Comparison of ENCODE assay signal across 25 cellular contexts in the genomic region with DNA sequence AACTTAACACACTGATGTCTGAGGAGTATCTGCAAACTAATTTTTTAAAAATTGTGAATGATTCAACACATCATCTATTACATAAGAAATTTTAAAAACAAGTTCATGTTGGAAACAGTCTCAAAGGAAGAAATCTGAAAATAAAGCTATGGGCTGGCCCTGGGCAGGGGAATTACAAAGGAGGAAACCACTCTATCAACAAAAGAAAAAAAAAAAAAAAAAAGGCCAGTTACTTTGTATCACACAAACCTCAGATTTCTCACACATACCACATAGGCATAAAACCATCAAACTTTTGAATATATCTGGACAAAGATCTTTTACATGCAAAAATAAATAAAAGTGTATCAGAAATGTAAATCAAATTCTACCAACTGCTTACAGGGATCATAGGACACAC. TPM values are rescaled to one million over a fixed set of nuclear protein-coding genes. Genes with fewer than 3 reads are reported as not detected.
DNase-seq lines count a peak whose midpoint lies in the region; ATAC-seq and TF ChIP-seq lines count a peak whose summit lies in the region.
"Had no signal": no experiment of that assay in that cellular context is flagged by ENCODE, and none has a peak within 500 bp of the region (broad histone marks: within the 10 kb centered on the region; RNA-seq: fewer than 3 reads in every experiment).

No MANE protein-coding gene starts in this region.

- no peak for TF ChIP-seq CTCF in esophagus muscularis mucosa (IDR thresholded peaks at IDR 0.05)

- H3K36me3 ChIP-seq in esophagus muscularis mucosa = peaks cover 40 to 76% (median 58%) of the 10 kb centered on the region in 4 donors

- CTCF ChIA-PET in activated naive CD4-positive, alpha-beta T cell treated with anti-CD3 and anti-CD28 coated beads, Interleukin-2, amount 10 ng/mL, durations not matched to agents 7 days and 5 days (lab: Charles Lee) = interaction anchor here (1.0 to 1.7 kb wide), 3 partner anchors 12 to 376 kb away, joined by 3 to 5 read pairs (median 3); no protein-coding TSS in a partner anchor
- CTCF ChIA-PET in activated CD4-positive, alpha-beta memory T cell treated with anti-CD3 and anti-CD28 coated beads for 36 hours (lab: Charles Lee) = interaction anchor here (1.8 kb wide), 1 partner anchor 27 kb away, joined by 4 read pairs; no protein-coding TSS in a partner anchor

- H3K4me3 ChIP-seq in esophagus muscularis mucosa = no peak overlapping the region
- H3K4me3 ChIP-seq: BLaER1, HAP-1, psoas muscle had no signal

- peak; percentile 83 for ATAC-seq in effector memory CD8-positive, alpha-beta T cell (replicated peaks)
- no peak for ATAC-seq in HG02938 (IDR thresholded peaks at IDR 0.05; ENCODE audit: unreplicated experiment)
- ATAC-seq in HG02973 (IDR thresholded peaks at IDR 0.05; ENCODE audit: unreplicated experiment) = no peak
- ATAC-seq in GM21381 (IDR thresholded peaks at IDR 0.05; ENCODE audit: unreplicated experiment) = no peak

- intact Hi-C loops in activated CD4-positive, alpha-beta memory T cell treated with anti-CD3 and anti-CD28 coated beads for 36 hours (cut with micrococcal nuclease) = loop anchor here (2.0 kb wide), 1 partner anchor 33 kb away; a partner anchor contains a TSS
- intact Hi-C loops in esophagus muscularis mucosa (cut with DNase I) = no loop called here

- H3K4me3 Mint-ChIP-seq in activated naive CD4-positive, alpha-beta T cell treated with anti-CD3 and anti-CD28 coated beads, Interleukin-2, amount 10 ng/mL, durations not matched to agents 7 days and 5 days = no peak overlapping the region
- H3K4me3 Mint-ChIP-seq in activated CD4-positive, alpha-beta memory T cell treated with anti-CD3 and anti-CD28 coated beads for 36 hours = no peak overlapping the region
- peak overlapping the region; percentile 35 to 52 for H3K4me3 Mint-ChIP-seq in effector memory CD8-positive, alpha-beta T cell

- no peaks in the 10 kb centered on the region for H3K4me1 ChIP-seq in esophagus muscularis mucosa
- H3K4me1 ChIP-seq: HAP-1, psoas muscle had no signal

- no peak overlapping the region for H3K27ac ChIP-seq in esophagus muscularis mucosa (replicated peaks in 1 of 4)
- H3K27ac ChIP-seq: BLaER1, epithelial cell of prostate, psoas muscle had no signal

- no peaks in the 10 kb centered on the region for H3K27me3 Mint-ChIP-seq in activated naive CD4-positive, alpha-beta T cell treated with anti-CD3 and anti-CD28 coated beads, Interleukin-2, amount 10 ng/mL, durations not matched to agents 7 days and 5 days
- no peaks in the 10 kb centered on the region for H3K27me3 Mint-ChIP-seq in activated CD4-positive, alpha-beta memory T cell treated with anti-CD3 and anti-CD28 coated beads for 36 hours
- H3K27me3 Mint-ChIP-seq in effector memory CD8-positive, alpha-beta T cell = no peaks in the 10 kb centered on the region
- H3K27me3 Mint-ChIP-seq: IgD-negative memory B cell had no signal

- TF ChIP-seq EP300 in esophagus muscularis mucosa (IDR thresholded peaks at IDR 0.05) = no peak

- H3K4me1 Mint-ChIP-seq in activated naive CD4-positive, alpha-beta T cell treated with anti-CD3 and anti-CD28 coated beads, Interleukin-2, amount 10 ng/mL, durations not matched to agents 7 days and 5 days = peaks cover 25% of the 10 kb centered on the region
- peaks cover 20% of the 10 kb centered on the region for H3K4me1 Mint-ChIP-seq in activated CD4-positive, alpha-beta memory T cell treated with anti-CD3 and anti-CD28 coated beads for 36 hours (ENCODE audit: low read depth)
- peaks cover 12 to 15% of the 10 kb centered on the region in 2 donors for H3K4me1 Mint-ChIP-seq in effector memory CD8-positive, alpha-beta T cell (ENCODE audit: low read depth in 2 of 2)
- H3K4me1 Mint-ChIP-seq: IgD-negative memory B cell had no signal

- H3K36me3 Mint-ChIP-seq in activated naive CD4-positive, alpha-beta T cell treated with anti-CD3 and anti-CD28 coated beads, Interleukin-2, amount 10 ng/mL, durations not matched to agents 7 days and 5 days = peaks cover 51% of the 10 kb centered on the region
- peaks cover 42% of the 10 kb centered on the region for H3K36me3 Mint-ChIP-seq in activated CD4-positive, alpha-beta memory T cell treated with anti-CD3 and anti-CD28 coated beads for 36 hours
- peaks cover 89% of the 10 kb centered on the region for H3K36me3 Mint-ChIP-seq in effector memory CD8-positive, alpha-beta T cell (ENCODE audit: insufficient read depth)

- no peak for DNase-seq in activated naive CD4-positive, alpha-beta T cell treated with anti-CD3 and anti-CD28 coated beads, Interleukin-2, amount 10 ng/mL, durations not matched to agents 7 days and 5 days
- DNase-seq in activated naive CD4-positive, alpha-beta T cell treated with Interleukin-2 at 50 U/mL for 16 hours = no peak
- DNase-seq in activated CD4-positive, alpha-beta memory T cell treated with anti-CD3 and anti-CD28 coated beads for 36 hours = no peak
- DNase-seq in effector memory CD8-positive, alpha-beta T cell = no peak
- no peak for DNase-seq in esophagus muscularis mucosa (ENCODE audit: extremely low spot score)
- DNase-seq: ACHN, activated T-cell treated with anti-CD3 and anti-CD28 coated beads for 4 hours, cerebellar nuclear complex, head of caudate nucleus, NCI-H1105, NCI-H2081, NCI-H345, NCI-H748 treated with DMSO at 0.1 percent for 48 hours, nucleus accumbens, psoas muscle, RPMI8226, substantia nigra had no signal

- H3K9me3 Mint-ChIP-seq in activated naive CD4-positive, alpha-beta T cell treated with anti-CD3 and anti-CD28 coated beads, Interleukin-2, amount 10 ng/mL, durations not matched to agents 7 days and 5 days = no peaks in the 10 kb centered on the region
- no peaks in the 10 kb centered on the region for H3K9me3 Mint-ChIP-seq in activated CD4-positive, alpha-beta memory T cell treated with anti-CD3 and anti-CD28 coated beads for 36 hours
- no peaks in the 10 kb centered on the region for H3K9me3 Mint-ChIP-seq in effector memory CD8-positive, alpha-beta T cell
- H3K9me3 Mint-ChIP-seq: activated naive CD4-positive, alpha-beta T cell treated with anti-CD3 and anti-CD28 coated beads, Interleukin-2, amount 50 U/mL, for 72 hours; IgD-negative memory B cell had no signal

- no peaks in the 10 kb centered on the region for H3K27me3 ChIP-seq in esophagus muscularis mucosa
- H3K27me3 ChIP-seq: BLaER1 had no signal

- no peaks in the 10 kb centered on the region for H3K9me3 ChIP-seq in esophagus muscularis mucosa
- H3K9me3 ChIP-seq: BLaER1, HAP-1, psoas muscle had no signal

- H3K27ac Mint-ChIP-seq in activated naive CD4-positive, alpha-beta T cell treated with anti-CD3 and anti-CD28 coated beads, Interleukin-2, amount 10 ng/mL, durations not matched to agents 7 days and 5 days = peak overlapping the region; percentile 66
- peak overlapping the region; percentile 44 for H3K27ac Mint-ChIP-seq in activated CD4-positive, alpha-beta memory T cell treated with anti-CD3 and anti-CD28 coated beads for 36 hours
- peak overlapping the region; percentile 53 to 75 for H3K27ac Mint-ChIP-seq in effector memory CD8-positive, alpha-beta T cell
- H3K27ac Mint-ChIP-seq: IgD-negative memory B cell had no signal

- POLR2A ChIA-PET in activated CD4-positive, alpha-beta memory T cell treated with anti-CD3 and anti-CD28 coated beads for 36 hours (lab: Charles Lee) = no interaction called here

- no peak for TF ChIP-seq POLR2A in esophagus muscularis mucosa (IDR thresholded peaks at IDR 0.05; ENCODE audit: low read depth)

RNA-seq across cellular contexts. Expression of a gene that starts 20.8 kb away (rescaled TPM):
- total RNA-seq in activated CD4-positive, alpha-beta memory T cell treated with anti-CD3 and anti-CD28 coated beads for 36 hours = 100 to 1,000 TPM; 177 TPM
- 10 to 100 TPM; 49.9 to 78.1 (median 52.9) TPM for total RNA-seq in esophagus muscularis mucosa

RNA-seq across cellular contexts. Expression of a gene that starts 33.5 kb away (rescaled TPM):
- total RNA-seq in activated CD4-positive, alpha-beta memory T cell treated with anti-CD3 and anti-CD28 coated beads for 36 hours = 100 to 1,000 TPM; 158 to 173 TPM
- 10 to 100 TPM; 31.4 to 41.6 (median 36.1) TPM for total RNA-seq in esophagus muscularis mucosa

Comparison
In these comparisons a context has a peak if more than half of its experiments do, and no peak if none do; other contexts are left out.
1. H3K4me3 Mint-ChIP-seq: peak in effector memory CD8-positive, alpha-beta T cell (2 of 2); none in activated naive CD4-positive, alpha-beta T cell treated with anti-CD3 and anti-CD28 coated beads, Interleukin-2, amount 10 ng/mL, durations not matched to agents 7 days and 5 days (single experiment) and activated CD4-positive, alpha-beta memory T cell treated with anti-CD3 and anti-CD28 coated beads for 36 hours (single experiment).
2. Peak in every context shown above with its lines, with median percentiles within 50 percentile points of each other: H3K27ac Mint-ChIP-seq.